In the genomic region with DNA sequence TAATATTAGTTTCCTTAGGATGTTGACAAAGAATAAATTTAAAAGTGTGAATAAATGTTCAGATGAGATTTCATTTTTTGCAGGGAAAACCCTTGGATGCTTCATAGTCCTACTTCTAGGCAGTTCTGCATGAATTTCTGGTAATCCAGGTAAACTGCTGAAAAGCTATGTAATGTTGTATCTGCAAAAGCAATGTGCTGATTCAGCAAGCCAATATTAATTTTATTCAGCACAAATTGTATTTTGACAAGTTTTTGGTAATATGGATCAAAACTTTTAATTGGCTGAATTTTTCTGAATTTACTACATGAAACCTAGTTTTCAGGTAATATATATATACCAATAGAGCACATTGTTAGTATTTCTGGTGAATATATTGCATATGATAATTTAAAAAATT, we compare ENCODE assay signal across 2 cellular contexts.
TF ChIP-seq lines count a peak whose summit lies in the region.

No MANE protein-coding gene starts in this region.

TF ChIP-seq in GM23338, 12 proteins besides CTCF, POLR2A, EP300 and RAD21 (continues in another document):
- TF ChIP-seq, protein P1, sequence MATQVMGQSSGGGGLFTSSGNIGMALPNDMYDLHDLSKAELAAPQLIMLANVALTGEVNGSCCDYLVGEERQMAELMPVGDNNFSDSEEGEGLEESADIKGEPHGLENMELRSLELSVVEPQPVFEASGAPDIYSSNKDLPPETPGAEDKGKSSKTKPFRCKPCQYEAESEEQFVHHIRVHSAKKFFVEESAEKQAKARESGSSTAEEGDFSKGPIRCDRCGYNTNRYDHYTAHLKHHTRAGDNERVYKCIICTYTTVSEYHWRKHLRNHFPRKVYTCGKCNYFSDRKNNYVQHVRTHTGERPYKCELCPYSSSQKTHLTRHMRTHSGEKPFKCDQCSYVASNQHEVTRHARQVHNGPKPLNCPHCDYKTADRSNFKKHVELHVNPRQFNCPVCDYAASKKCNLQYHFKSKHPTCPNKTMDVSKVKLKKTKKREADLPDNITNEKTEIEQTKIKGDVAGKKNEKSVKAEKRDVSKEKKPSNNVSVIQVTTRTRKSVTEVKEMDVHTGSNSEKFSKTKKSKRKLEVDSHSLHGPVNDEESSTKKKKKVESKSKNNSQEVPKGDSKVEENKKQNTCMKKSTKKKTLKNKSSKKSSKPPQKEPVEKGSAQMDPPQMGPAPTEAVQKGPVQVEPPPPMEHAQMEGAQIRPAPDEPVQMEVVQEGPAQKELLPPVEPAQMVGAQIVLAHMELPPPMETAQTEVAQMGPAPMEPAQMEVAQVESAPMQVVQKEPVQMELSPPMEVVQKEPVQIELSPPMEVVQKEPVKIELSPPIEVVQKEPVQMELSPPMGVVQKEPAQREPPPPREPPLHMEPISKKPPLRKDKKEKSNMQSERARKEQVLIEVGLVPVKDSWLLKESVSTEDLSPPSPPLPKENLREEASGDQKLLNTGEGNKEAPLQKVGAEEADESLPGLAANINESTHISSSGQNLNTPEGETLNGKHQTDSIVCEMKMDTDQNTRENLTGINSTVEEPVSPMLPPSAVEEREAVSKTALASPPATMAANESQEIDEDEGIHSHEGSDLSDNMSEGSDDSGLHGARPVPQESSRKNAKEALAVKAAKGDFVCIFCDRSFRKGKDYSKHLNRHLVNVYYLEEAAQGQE (IDR thresholded peaks at IDR 0.05; ENCODE audit: unreplicated experiment): no peak
- TF ChIP-seq POLR2AphosphoS5 (IDR thresholded peaks at IDR 0.05; ENCODE audit: low read depth): no peak
- no peak for TF ChIP-seq ZNF114 (CRISPR knock-in tag; IDR thresholded peaks at IDR 0.05)
- TF ChIP-seq, protein P2, sequence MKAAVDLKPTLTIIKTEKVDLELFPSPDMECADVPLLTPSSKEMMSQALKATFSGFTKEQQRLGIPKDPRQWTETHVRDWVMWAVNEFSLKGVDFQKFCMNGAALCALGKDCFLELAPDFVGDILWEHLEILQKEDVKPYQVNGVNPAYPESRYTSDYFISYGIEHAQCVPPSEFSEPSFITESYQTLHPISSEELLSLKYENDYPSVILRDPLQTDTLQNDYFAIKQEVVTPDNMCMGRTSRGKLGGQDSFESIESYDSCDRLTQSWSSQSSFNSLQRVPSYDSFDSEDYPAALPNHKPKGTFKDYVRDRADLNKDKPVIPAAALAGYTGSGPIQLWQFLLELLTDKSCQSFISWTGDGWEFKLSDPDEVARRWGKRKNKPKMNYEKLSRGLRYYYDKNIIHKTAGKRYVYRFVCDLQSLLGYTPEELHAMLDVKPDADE (IDR thresholded peaks at IDR 0.05): no peak
- no peak for TF ChIP-seq NANOG (IDR thresholded peaks at IDR 0.05; ENCODE audit: borderline replicate concordance)
- TF ChIP-seq STAT1 (IDR thresholded peaks at IDR 0.05; ENCODE audit: unreplicated experiment): no peak
- TF ChIP-seq, protein P3, sequence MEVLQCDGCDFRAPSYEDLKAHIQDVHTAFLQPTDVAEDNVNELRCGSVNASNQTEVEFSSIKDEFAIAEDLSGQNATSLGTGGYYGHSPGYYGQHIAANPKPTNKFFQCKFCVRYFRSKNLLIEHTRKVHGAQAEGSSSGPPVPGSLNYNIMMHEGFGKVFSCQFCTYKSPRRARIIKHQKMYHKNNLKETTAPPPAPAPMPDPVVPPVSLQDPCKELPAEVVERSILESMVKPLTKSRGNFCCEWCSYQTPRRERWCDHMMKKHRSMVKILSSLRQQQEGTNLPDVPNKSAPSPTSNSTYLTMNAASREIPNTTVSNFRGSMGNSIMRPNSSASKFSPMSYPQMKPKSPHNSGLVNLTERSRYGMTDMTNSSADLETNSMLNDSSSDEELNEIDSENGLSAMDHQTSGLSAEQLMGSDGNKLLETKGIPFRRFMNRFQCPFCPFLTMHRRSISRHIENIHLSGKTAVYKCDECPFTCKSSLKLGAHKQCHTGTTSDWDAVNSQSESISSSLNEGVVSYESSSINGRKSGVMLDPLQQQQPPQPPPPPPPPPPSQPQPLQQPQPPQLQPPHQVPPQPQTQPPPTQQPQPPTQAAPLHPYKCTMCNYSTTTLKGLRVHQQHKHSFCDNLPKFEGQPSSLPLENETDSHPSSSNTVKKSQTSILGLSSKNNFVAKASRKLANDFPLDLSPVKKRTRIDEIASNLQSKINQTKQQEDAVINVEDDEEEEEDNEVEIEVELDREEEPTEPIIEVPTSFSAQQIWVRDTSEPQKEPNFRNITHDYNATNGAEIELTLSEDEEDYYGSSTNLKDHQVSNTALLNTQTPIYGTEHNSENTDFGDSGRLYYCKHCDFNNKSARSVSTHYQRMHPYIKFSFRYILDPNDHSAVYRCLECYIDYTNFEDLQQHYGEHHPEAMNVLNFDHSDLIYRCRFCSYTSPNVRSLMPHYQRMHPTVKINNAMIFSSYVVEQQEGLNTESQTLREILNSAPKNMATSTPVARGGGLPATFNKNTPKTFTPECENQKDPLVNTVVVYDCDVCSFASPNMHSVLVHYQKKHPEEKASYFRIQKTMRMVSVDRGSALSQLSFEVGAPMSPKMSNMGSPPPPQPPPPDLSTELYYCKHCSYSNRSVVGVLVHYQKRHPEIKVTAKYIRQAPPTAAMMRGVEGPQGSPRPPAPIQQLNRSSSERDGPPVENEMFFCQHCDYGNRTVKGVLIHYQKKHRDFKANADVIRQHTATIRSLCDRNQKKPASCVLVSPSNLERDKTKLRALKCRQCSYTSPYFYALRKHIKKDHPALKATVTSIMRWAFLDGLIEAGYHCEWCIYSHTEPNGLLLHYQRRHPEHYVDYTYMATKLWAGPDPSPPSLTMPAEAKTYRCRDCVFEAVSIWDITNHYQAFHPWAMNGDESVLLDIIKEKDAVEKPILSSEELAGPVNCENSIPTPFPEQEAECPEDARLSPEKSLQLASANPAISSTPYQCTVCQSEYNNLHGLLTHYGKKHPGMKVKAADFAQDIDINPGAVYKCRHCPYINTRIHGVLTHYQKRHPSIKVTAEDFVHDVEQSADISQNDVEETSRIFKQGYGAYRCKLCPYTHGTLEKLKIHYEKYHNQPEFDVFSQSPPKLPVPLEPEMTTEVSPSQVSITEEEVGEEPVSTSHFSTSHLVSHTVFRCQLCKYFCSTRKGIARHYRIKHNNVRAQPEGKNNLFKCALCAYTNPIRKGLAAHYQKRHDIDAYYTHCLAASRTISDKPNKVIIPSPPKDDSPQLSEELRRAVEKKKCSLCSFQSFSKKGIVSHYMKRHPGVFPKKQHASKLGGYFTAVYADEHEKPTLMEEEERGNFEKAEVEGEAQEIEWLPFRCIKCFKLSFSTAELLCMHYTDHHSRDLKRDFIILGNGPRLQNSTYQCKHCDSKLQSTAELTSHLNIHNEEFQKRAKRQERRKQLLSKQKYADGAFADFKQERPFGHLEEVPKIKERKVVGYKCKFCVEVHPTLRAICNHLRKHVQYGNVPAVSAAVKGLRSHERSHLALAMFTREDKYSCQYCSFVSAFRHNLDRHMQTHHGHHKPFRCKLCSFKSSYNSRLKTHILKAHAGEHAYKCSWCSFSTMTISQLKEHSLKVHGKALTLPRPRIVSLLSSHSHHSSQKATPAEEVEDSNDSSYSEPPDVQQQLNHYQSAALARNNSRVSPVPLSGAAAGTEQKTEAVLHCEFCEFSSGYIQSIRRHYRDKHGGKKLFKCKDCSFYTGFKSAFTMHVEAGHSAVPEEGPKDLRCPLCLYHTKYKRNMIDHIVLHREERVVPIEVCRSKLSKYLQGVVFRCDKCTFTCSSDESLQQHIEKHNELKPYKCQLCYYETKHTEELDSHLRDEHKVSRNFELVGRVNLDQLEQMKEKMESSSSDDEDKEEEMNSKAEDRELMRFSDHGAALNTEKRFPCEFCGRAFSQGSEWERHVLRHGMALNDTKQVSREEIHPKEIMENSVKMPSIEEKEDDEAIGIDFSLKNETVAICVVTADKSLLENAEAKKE (CRISPR knock-in tag; IDR thresholded peaks at IDR 0.05): no peak
- no peak for TF ChIP-seq EZH2 (IDR thresholded peaks at IDR 0.05; ENCODE audit: low read depth, unreplicated experiment)
- TF ChIP-seq CREB1 (CRISPR knock-in tag; IDR thresholded peaks at IDR 0.05; ENCODE audit: low read depth): no peak
- no peak for TF ChIP-seq JUNB (IDR thresholded peaks at IDR 0.05; ENCODE audit: unreplicated experiment)

TF ChIP-seq in K562, 482 proteins besides CTCF, POLR2A, EP300 and RAD21:
- TF ChIP-seq ZNF316 (IDR thresholded peaks at IDR 0.05): peak; percentile 78
- TF ChIP-seq C11orf30 (IDR thresholded peaks at IDR 0.05; ENCODE audit: low read depth): peak; percentile 75
- TF ChIP-seq, protein P4, sequence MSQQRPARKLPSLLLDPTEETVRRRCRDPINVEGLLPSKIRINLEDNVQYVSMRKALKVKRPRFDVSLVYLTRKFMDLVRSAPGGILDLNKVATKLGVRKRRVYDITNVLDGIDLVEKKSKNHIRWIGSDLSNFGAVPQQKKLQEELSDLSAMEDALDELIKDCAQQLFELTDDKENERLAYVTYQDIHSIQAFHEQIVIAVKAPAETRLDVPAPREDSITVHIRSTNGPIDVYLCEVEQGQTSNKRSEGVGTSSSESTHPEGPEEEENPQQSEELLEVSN (IDR thresholded peaks at IDR 0.05; ENCODE audit: borderline replicate concordance in 1 of 2, extremely low read depth in 1 of 2, insufficient read depth in 1 of 2, insufficient read length in 1 of 2, low read depth in 1 of 2, low read length in 1 of 2, poor library complexity in 1 of 2, severe bottlenecking in 1 of 2): no peak
- no peak for TF ChIP-seq PHF20 (IDR thresholded peaks at IDR 0.05; ENCODE audit: partially characterized antibody)
- TF ChIP-seq MAFK (IDR thresholded peaks at IDR 0.05; ENCODE audit: low read length): peak; percentile 63; the same call in 1 of the 2 replicates
- TF ChIP-seq MAFF (IDR thresholded peaks at IDR 0.05; ENCODE audit: low read length): peak; percentile 75
- peak; percentile 61 for TF ChIP-seq MAFG (tag; conservative IDR thresholded peaks at IDR 0.05)
- TF ChIP-seq, protein P5, sequence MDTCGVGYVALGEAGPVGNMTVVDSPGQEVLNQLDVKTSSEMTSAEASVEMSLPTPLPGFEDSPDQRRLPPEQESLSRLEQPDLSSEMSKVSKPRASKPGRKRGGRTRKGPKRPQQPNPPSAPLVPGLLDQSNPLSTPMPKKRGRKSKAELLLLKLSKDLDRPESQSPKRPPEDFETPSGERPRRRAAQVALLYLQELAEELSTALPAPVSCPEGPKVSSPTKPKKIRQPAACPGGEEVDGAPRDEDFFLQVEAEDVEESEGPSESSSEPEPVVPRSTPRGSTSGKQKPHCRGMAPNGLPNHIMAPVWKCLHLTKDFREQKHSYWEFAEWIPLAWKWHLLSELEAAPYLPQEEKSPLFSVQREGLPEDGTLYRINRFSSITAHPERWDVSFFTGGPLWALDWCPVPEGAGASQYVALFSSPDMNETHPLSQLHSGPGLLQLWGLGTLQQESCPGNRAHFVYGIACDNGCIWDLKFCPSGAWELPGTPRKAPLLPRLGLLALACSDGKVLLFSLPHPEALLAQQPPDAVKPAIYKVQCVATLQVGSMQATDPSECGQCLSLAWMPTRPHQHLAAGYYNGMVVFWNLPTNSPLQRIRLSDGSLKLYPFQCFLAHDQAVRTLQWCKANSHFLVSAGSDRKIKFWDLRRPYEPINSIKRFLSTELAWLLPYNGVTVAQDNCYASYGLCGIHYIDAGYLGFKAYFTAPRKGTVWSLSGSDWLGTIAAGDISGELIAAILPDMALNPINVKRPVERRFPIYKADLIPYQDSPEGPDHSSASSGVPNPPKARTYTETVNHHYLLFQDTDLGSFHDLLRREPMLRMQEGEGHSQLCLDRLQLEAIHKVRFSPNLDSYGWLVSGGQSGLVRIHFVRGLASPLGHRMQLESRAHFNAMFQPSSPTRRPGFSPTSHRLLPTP (IDR thresholded peaks at IDR 0.05; ENCODE audit: borderline replicate concordance, extremely low read depth, insufficient read length): no peak
